Comparison of ENCODE assay signal across 27 cellular contexts in genomic region chr4:16868674-16869073, GRCh38.
"Had no signal": no experiment of that assay in that cellular context is flagged by ENCODE, and none has a peak within 500 bp of the region (broad histone marks: within the 10 kb centered on the region; RNA-seq: fewer than 3 reads in every experiment).

No MANE protein-coding gene starts in this region.

- H3K9me3 ChIP-seq: stomach, suprapubic skin, testis, thoracic aorta, thyroid gland, tibial artery, tibial nerve, transverse colon, upper lobe of left lung, upper lobe of right lung, uterus, vagina had no signal

- H3K27ac ChIP-seq: stomach, suprapubic skin, testis, thoracic aorta, thyroid gland, tibial artery, tibial nerve, transverse colon, upper lobe of left lung, upper lobe of right lung, uterus, vagina had no signal

- DNase-seq: stimulated activated CD4-positive, alpha-beta T cell treated with anti-CD3 and anti-CD28 coated beads, Interleukin-2, amount 100 ng/mL, for 48 hours; stimulated activated CD4-positive, alpha-beta T cell treated with anti-CD3 and anti-CD28 coated beads, Interleukin-4, amount 100 ng/mL, for 1 hour; stimulated activated CD4-positive, alpha-beta T cell treated with anti-CD3 and anti-CD28 coated beads, Interleukin-4, amount 100 ng/mL, for 24 hours; stimulated activated CD4-positive, alpha-beta T cell treated with anti-CD3 and anti-CD28 coated beads, Interleukin-4, amount 100 ng/mL, for 4 hours; stimulated activated CD8-positive, alpha-beta memory T cell treated with anti-CD3 and anti-CD28 coated beads, Interleukin-4, amount 100 ng/mL, for 48 hours; stimulated activated naive B cell treated with anti-CD40 and anti-IgM and Interleukin-4, amounts not matched to agents 10 μg/mL and 1 μg/mL and 100 μg/mL, for 72 hours; stimulated activated naive CD4-positive, alpha-beta T cell; stimulated activated naive CD4-positive, alpha-beta T cell treated with Interleukin-2 at 50 U/mL for 16 hours; stimulated activated naive CD8-positive, alpha-beta T cell treated with anti-CD3 and anti-CD28 coated beads, Interleukin-15, amount 100 ng/mL, for 72 hours; stimulated activated naive CD8-positive, alpha-beta T cell treated with anti-CD3 and anti-CD28 coated beads, Interleukin-15, Interleukin-2, amounts not matched to agents 100 U/mL and 50 U/mL, for 24 hours; stomach; substantia nigra; testis; thyroid gland; tibial artery; transverse colon; trophoblast cell; upper lobe of left lung; upper lobe of right lung; uterus had no signal

- ATAC-seq: stimulated activated effector memory CD8-positive, alpha-beta T cell treated with anti-CD3 and anti-CD28 coated beads, Interleukin-12 subunit alpha, Interleukin-12 subunit beta, amount 100 ng/mL, for 72 hours; stimulated activated memory B cell treated with anti-CD40 and anti-IgM and Interleukin-4, amounts not matched to agents 10 μg/mL and 1 μg/mL and 100 μg/mL, for 72 hours; stimulated activated naive B cell treated with anti-CD40 and anti-IgM and Interleukin-4, amounts not matched to agents 10 μg/mL and 1 μg/mL and 100 μg/mL, for 72 hours; stimulated activated naive CD8-positive, alpha-beta T cell treated with anti-CD3 and anti-CD28 coated beads, Interleukin-15, amount 100 ng/mL, for 72 hours; stimulated activated naive CD8-positive, alpha-beta T cell treated with anti-CD3 and anti-CD28 coated beads, Interleukin-15, Interleukin-2, amounts not matched to agents 100 U/mL and 50 U/mL, for 24 hours; upper lobe of right lung had no signal

- FAIRE-seq: urothelium cell line had no signal

- H3K27me3 ChIP-seq: stomach, suprapubic skin, testis, thyroid gland, tibial artery, tibial nerve, transverse colon, upper lobe of left lung, upper lobe of right lung, uterus, vagina had no signal

- H3K4me1 ChIP-seq: suprapubic skin, testis, thyroid gland, tibial artery, tibial nerve, transverse colon, upper lobe of right lung, uterus, vagina had no signal

- H3K36me3 ChIP-seq: stomach, suprapubic skin, thoracic aorta, thyroid gland, tibial artery, tibial nerve, transverse colon, upper lobe of left lung, upper lobe of right lung, uterus, vagina had no signal

- H3K4me3 ChIP-seq: stomach, suprapubic skin, testis, thoracic aorta, thyroid gland, tibial artery, tibial nerve, transverse colon, upper lobe of left lung, upper lobe of right lung, uterus, vagina had no signal
